1 cellular context compared by ENCODE assay signal in genomic region chr7:107659666-107660065, GRCh38.
TF ChIP-seq lines count a peak whose summit lies in the region.

No MANE protein-coding gene starts in this region.

TF ChIP-seq in K562, 482 proteins besides CTCF, POLR2A, EP300 and RAD21 (continued from another document and continues in another):
- peak in 1 of 2 experiments; percentile 45 for TF ChIP-seq AFF1 (IDR thresholded peaks at IDR 0.05; ENCODE audit: low read depth in 1 of 2, partially characterized antibody in 2 of 2)
- 0 out of 2 replicates have a peak, but pooled peaks have one; percentile 17 for TF ChIP-seq ZBTB33 (CRISPR knock-in tag; IDR thresholded peaks at IDR 0.05)
- peak; percentile 81 for TF ChIP-seq SMARCA4 (IDR thresholded peaks at IDR 0.05)
- no peak for TF ChIP-seq TCF15 (CRISPR knock-in tag; IDR thresholded peaks at IDR 0.05)
- peak; percentile 76 for TF ChIP-seq CXXC5 (CRISPR knock-in tag; IDR thresholded peaks at IDR 0.05)
- no peak for TF ChIP-seq ZNF133 (CRISPR knock-in tag; IDR thresholded peaks at IDR 0.05)
- no peak for TF ChIP-seq RB1 (IDR thresholded peaks at IDR 0.05; ENCODE audit: low read depth)
- TF ChIP-seq SOX6 (IDR thresholded peaks at IDR 0.05), result peak; percentile 61; the same call in 1 of the 2 replicates
- TF ChIP-seq KDM1A (IDR thresholded peaks at IDR 0.05), result no peak
- TF ChIP-seq MNT (conservative IDR thresholded peaks at IDR 0.05), result peak in 1 of 2 experiments; percentile 47; a peak in 1 of 4 replicates
- peak; percentile 55; the same call in 1 of the 2 replicates for TF ChIP-seq TEAD4 (IDR thresholded peaks at IDR 0.05; ENCODE audit: low read length)
- no peak for TF ChIP-seq TEAD4 (CRISPR knock-in tag; IDR thresholded peaks at IDR 0.05; ENCODE audit: borderline replicate concordance)
- TF ChIP-seq NFE2 (IDR thresholded peaks at IDR 0.05; ENCODE audit: low read depth), result peak; percentile 68; the same call in 1 of the 2 replicates
- TF ChIP-seq TRIM24 (IDR thresholded peaks at IDR 0.05), result peak; percentile 77 to 92
- peak; percentile 91 for TF ChIP-seq JUND (IDR thresholded peaks at IDR 0.05; ENCODE audit: borderline replicate concordance, low read depth, low read length)
- peak; percentile 89; the same call in 2 of the 3 replicates for TF ChIP-seq JUND (tag; IDR thresholded peaks at IDR 0.05; ENCODE audit: borderline replicate concordance, low read depth, low read length)
- TF ChIP-seq MYC (IDR thresholded peaks at IDR 0.05; ENCODE audit: low read depth, low read length), result peak; percentile 90
- no peak for TF ChIP-seq MYC (CRISPR knock-in tag; IDR thresholded peaks at IDR 0.05; ENCODE audit: borderline replicate concordance, low read depth)
- TF ChIP-seq ZKSCAN8 (CRISPR knock-in tag; IDR thresholded peaks at IDR 0.05), result peak; percentile 44; the same call in 1 of the 2 replicates
- TF ChIP-seq GABPB2 (CRISPR knock-in tag; conservative IDR thresholded peaks at IDR 0.05), result no peak
- TF ChIP-seq FOS (IDR thresholded peaks at IDR 0.05; ENCODE audit: extremely low read depth, insufficient read length), result peak; percentile 11
- TF ChIP-seq SMARCE1 (IDR thresholded peaks at IDR 0.05), result 0 out of 2 replicates have a peak, but pooled peaks have one; percentile 43
- peak; percentile 98 for TF ChIP-seq L3MBTL2 (IDR thresholded peaks at IDR 0.05)
- no peak for TF ChIP-seq SMARCC2 (IDR thresholded peaks at IDR 0.05; ENCODE audit: low read depth)
- TF ChIP-seq ZNF253 (CRISPR knock-in tag; conservative IDR thresholded peaks at IDR 0.05), result no peak
- TF ChIP-seq FOSL1 (tag; conservative IDR thresholded peaks at IDR 0.05), result peak; percentile 95
- no peak for TF ChIP-seq SUPT5H (IDR thresholded peaks at IDR 0.05)
- no peak for TF ChIP-seq TEAD1 (CRISPR knock-in tag; IDR thresholded peaks at IDR 0.05)
- no peak for TF ChIP-seq ZNF561 (CRISPR knock-in tag; conservative IDR thresholded peaks at IDR 0.05)
- TF ChIP-seq CC2D1A (IDR thresholded peaks at IDR 0.05), result peak; percentile 98
- no peak for TF ChIP-seq UBTF (IDR thresholded peaks at IDR 0.05; ENCODE audit: borderline replicate concordance in 1 of 2, low read depth in 2 of 2, low read length in 2 of 2)
- TF ChIP-seq BACH1 (tag; IDR thresholded peaks at IDR 0.05), result peak; percentile 65
- no peak for TF ChIP-seq MBD1 (CRISPR knock-in tag; IDR thresholded peaks at IDR 0.05)
- no peak for TF ChIP-seq BHLHE40 (IDR thresholded peaks at IDR 0.05; ENCODE audit: low read length)
- peak; percentile 77; the same call in 1 of the 2 replicates for TF ChIP-seq ZNF175 (CRISPR knock-in tag; IDR thresholded peaks at IDR 0.05; ENCODE audit: low read depth)
- TF ChIP-seq TFAM (CRISPR knock-in tag; conservative IDR thresholded peaks at IDR 0.05), result no peak
- TF ChIP-seq ZNF766 (CRISPR knock-in tag; conservative IDR thresholded peaks at IDR 0.05), result peak; percentile 78; the same call in 1 of the 2 replicates
- TF ChIP-seq ZNF507 (tag; conservative IDR thresholded peaks at IDR 0.05), result no peak
- peak in 1 of 2 experiments; percentile 76; a peak in 2 of 4 replicates for TF ChIP-seq MAZ (CRISPR knock-in tag; conservative IDR thresholded peaks at IDR 0.05 in 1 of 2, IDR thresholded peaks at IDR 0.05 in 1 of 2)
- no peak for TF ChIP-seq SIN3B (IDR thresholded peaks at IDR 0.05; ENCODE audit: low read depth)
- peak; percentile 37; the same call in 1 of the 2 replicates for TF ChIP-seq PML (IDR thresholded peaks at IDR 0.05; ENCODE audit: low read length)
